29 cellular contexts compared by ENCODE assay signal in genomic region chr12:79033788-79034187, GRCh38.
"Had no signal": no experiment of that assay in that cellular context is flagged by ENCODE, and none has a peak within 500 bp of the region (broad histone marks: within the 10 kb centered on the region; RNA-seq: fewer than 3 reads in every experiment).

No MANE protein-coding gene starts in this region.

- H3K9me3 ChIP-seq: ascending aorta had no signal

- ATAC-seq: activated CD8-positive, alpha-beta T cell treated with anti-CD3 and anti-CD28 coated beads for 36 hours; activated naive CD4-positive, alpha-beta T cell treated with anti-CD3 and anti-CD28 coated beads, Interleukin-2, amount 50 U/mL, for 72 hours; activated T-cell treated with anti-CD3 and anti-CD28 coated beads, Interleukin-2, amount 50 U/mL, for 4 hours had no signal

- H3K36me3 ChIP-seq: ascending aorta, cardiac muscle cell had no signal

- H3K27ac ChIP-seq: ascending aorta, cardiac muscle cell, VCaP had no signal

- H3K4me3 ChIP-seq: ascending aorta, cardiac muscle cell had no signal

- H3K27me3 ChIP-seq: ascending aorta, cardiac muscle cell had no signal

- H3K4me1 ChIP-seq: ascending aorta had no signal

- DNase-seq: activated B cell treated with CpG ODN at 0.5 μM for 24 hours; activated CD4-positive, alpha-beta memory T cell treated with anti-CD3 and anti-CD28 coated beads for 36 hours; activated CD4-positive, alpha-beta T cell treated with anti-CD3 and anti-CD28 coated beads for 4 hours; activated CD4-positive, alpha-beta T cell treated with anti-CD3 and anti-CD28 coated beads, Interleukin-2, amount 10 ng/mL, durations not matched to agents 24 days and 14 days; activated CD4-positive, alpha-beta T cell treated with anti-CD3 and anti-CD28 coated beads, Interleukin-2, amount 50 U/mL, for 1 hour; activated CD4-positive, alpha-beta T cell treated with anti-CD3 and anti-CD28 coated beads, Interleukin-2, amount 50 U/mL, for 4 hours; activated CD4-positive, CD25-positive, alpha-beta regulatory T cell treated with anti-CD3 and anti-CD28 coated beads, Interleukin-2, amount 50 U/mL, for 72 hours; activated CD8-positive, alpha-beta memory T cell treated with anti-CD3 and anti-CD28 coated beads, Interleukin-2, amount 50 U/mL, for 4 hours; activated CD8-positive, alpha-beta T cell treated with anti-CD3 and anti-CD28 coated beads for 36 hours; activated effector memory CD4-positive, alpha-beta T cell treated with anti-CD3 and anti-CD28 coated beads, Interleukin-2, amount 50 U/mL, for 16 hours; activated gamma-delta T cell treated with Interleukin-2 at 50 U/mL for 16 hours; activated naive CD4-positive, alpha-beta T cell; activated naive CD4-positive, alpha-beta T cell treated with anti-CD3 and anti-CD28 coated beads for 36 hours; activated naive CD4-positive, alpha-beta T cell treated with anti-CD3 and anti-CD28 coated beads, Interleukin-2, amount 50 U/mL, for 16 hours; activated naive CD8-positive, alpha-beta T cell treated with anti-CD3 and anti-CD28 coated beads for 36 hours; activated T-cell treated with anti-CD3 and anti-CD28 coated beads for 4 hours; activated T-cell treated with anti-CD3 and anti-CD28 coated beads, Interleukin-2, amount 50 U/mL, for 1 hour; activated T-cell treated with anti-CD3 and anti-CD28 coated beads, Interleukin-2, amount 50 U/mL, for 4 hours; amygdala; anterior cingulate cortex; caudate nucleus; cerebellar nuclear complex; T-helper 1 cell; T-helper 2 cell; T-helper 9 cell had no signal
